ENCODE assay signal across 8 cellular contexts in the genomic region with DNA sequence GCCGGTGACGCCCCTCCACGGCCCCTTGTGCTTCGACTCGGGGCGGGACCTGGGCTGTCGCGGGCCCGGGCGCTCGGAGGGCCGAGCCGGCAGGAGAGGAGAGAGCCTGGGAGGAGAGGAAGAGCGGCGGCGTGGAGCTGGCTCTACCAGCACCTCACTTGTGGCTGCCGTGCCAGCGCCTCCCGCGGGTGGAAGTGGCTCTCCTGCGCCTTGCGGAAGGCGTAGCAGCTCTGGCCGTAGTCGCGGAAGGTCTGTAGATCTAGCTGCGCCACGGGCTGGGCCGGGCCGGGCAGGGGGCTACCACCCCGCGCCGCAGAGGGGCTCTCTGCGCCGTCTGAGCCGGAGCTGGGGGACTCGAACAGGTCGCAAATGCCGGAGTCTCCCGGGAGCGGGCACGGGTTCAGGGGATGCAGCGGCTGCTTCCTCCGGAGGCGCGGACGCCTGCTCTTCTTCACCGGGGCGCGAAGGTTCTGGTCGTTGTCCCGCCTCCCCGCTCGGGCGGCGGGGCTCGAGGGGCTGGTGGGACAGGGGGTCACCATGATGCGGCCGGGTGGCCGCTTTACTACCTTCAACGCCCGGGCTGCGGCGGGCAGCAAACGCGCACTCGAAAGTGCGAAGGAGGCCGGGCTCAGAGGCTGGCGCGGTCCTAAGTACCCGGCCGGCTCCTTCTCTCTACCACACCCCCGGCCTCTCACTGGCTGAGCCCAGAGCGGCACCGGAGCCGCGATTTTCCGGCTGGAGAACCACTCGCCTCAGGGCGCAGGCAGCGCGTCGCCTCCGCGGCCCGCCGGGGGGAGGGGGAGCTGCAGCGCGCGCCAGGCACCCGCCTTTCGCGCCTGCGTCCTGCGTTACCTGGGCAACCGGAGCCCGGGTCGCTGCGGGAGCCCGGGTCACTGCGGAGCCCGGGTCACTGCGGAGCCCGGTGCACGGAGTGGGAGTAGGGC. TPM values are rescaled to one million over a fixed set of nuclear protein-coding genes. Genes with fewer than 3 reads are reported as not detected.
DNase-seq lines count a peak whose midpoint lies in the region; ATAC-seq and TF ChIP-seq lines count a peak whose summit lies in the region.

TSS of gene CCNO (minus strand) at position 624 of the 944 bp plus-strand sequence. CDS start at position 539, 85 bp downstream.

- no peaks in the 10 kb centered on the region for H3F3A ChIP-seq in OCI-LY1 (ENCODE audit: insufficient read depth, low read length)
- H3F3A ChIP-seq in neural cell (ENCODE audit: insufficient read depth, low read length, poor library complexity, severe bottlenecking): peaks cover 9% of the 10 kb centered on the region

- no peak for TF ChIP-seq EP300 in neural cell (conservative IDR thresholded peaks at IDR 0.05; ENCODE audit: poor library complexity, severe bottlenecking)
- no peak for TF ChIP-seq EP300 in upper lobe of left lung (IDR thresholded peaks at IDR 0.05)

- intact Hi-C loops in CD14-positive monocyte (cut with micrococcal nuclease): no loop called here
- intact Hi-C loops in activated T-helper 2 cell treated with anti-CD3 and anti-CD28 coated beads, Interferon-gamma antibody, Interleukin-2, Interleukin-4, amounts not matched to agents 10 μg/mL and 5 μg/mL and 100 μg/mL, durations not matched to agents 14 hours and 24 hours and 36 hours (cut with micrococcal nuclease): loop anchor here (5.0 kb wide), 2 partner anchors 74 to 921 kb away; partner anchors contain the start of genes ARL15, DHX29 and MTREX

- H2AFZ ChIP-seq in OCI-LY1 (ENCODE audit: low read length): no peak within 1 kb of the TSS
- H2AFZ ChIP-seq in neural cell (ENCODE audit: low read depth, low read length): peak within 1 kb of the TSS; percentile 45

- H3K36me3 Mint-ChIP-seq in CD14-positive monocyte: peaks cover 4 to 6% of the 10 kb centered on the region in 2 donors
- peaks cover 3% of the 10 kb centered on the region for H3K36me3 Mint-ChIP-seq in activated T-helper 2 cell treated with anti-CD3 and anti-CD28 coated beads, Interferon-gamma antibody, Interleukin-2, Interleukin-4, amounts not matched to agents 10 μg/mL and 5 μg/mL and 100 μg/mL, durations not matched to agents 14 hours and 24 hours and 36 hours (ENCODE audit: low read depth)

- peak within 1 kb of the TSS in 4 of 7 donors; percentile 20 to 79 (median 64) for H3K27ac Mint-ChIP-seq in CD14-positive monocyte
- H3K27ac Mint-ChIP-seq in activated T-helper 2 cell treated with anti-CD3 and anti-CD28 coated beads, Interferon-gamma antibody, Interleukin-2, Interleukin-4, amounts not matched to agents 10 μg/mL and 5 μg/mL and 100 μg/mL, durations not matched to agents 14 hours and 24 hours and 36 hours: peak within 1 kb of the TSS; percentile 17

- H3K4me1 ChIP-seq in OCI-LY1 (ENCODE audit: insufficient read depth, low read length, severe bottlenecking) (peaks cover 31% of the 10 kb centered on the region), upper lobe of left lung (peaks cover 34 to 38% (median 36%) of the 10 kb centered on the region in 4 donors)

- peak within 1 kb of the TSS; percentile 79 for H3K4me2 ChIP-seq in OCI-LY1 (ENCODE audit: low read length)
- peak within 1 kb of the TSS; percentile 95 for H3K4me2 ChIP-seq in neural cell (ENCODE audit: low read length)

- H3K27ac ChIP-seq in OCI-LY1 (ENCODE audit: low read depth, low read length, poor library complexity, severe bottlenecking): no peak within 1 kb of the TSS
- no peak within 1 kb of the TSS for H3K27ac ChIP-seq in neural cell (ENCODE audit: low read length)
- peak within 1 kb of the TSS in 2 of 4 donors; percentile 12 to 18 for H3K27ac ChIP-seq in upper lobe of left lung

- DNase-seq in CD14-positive monocyte (ENCODE audit: low spot score): no peak
- peak; percentile 65 for DNase-seq in HuH-7.5 (ENCODE audit: low spot score)
- DNase-seq in activated T-helper 2 cell treated with anti-CD3 and anti-CD28 coated beads, Interferon-gamma antibody, Interleukin-2, Interleukin-4, amounts not matched to agents 10 μg/mL and 5 μg/mL and 100 μg/mL, durations not matched to agents 14 hours and 24 hours and 36 hours (ENCODE audit: low spot score): peak; percentile 64
- DNase-seq in foreskin fibroblast: peak; percentile 73 to 86
- DNase-seq in upper lobe of left lung: peak; percentile 72 to 91

- whole genome bisulfite sequencing in upper lobe of left lung, 2 donors: 0 to 1% methylated on average over 17 to 40 of the region's 106 CpGs

- no peaks in the 10 kb centered on the region for H3K9me3 ChIP-seq in OCI-LY1 (ENCODE audit: low read length)
- H3K9me3 ChIP-seq in neural cell (ENCODE audit: low read length): no peaks in the 10 kb centered on the region
- no peaks in the 10 kb centered on the region for H3K9me3 ChIP-seq in upper lobe of left lung

- H3K27me3 Mint-ChIP-seq in CD14-positive monocyte (ENCODE audit: low read depth in 3 of 3): peaks cover 89 to 95% (median 93%) of the 10 kb centered on the region in 3 donors
- H3K27me3 Mint-ChIP-seq in activated T-helper 2 cell treated with anti-CD3 and anti-CD28 coated beads, Interferon-gamma antibody, Interleukin-2, Interleukin-4, amounts not matched to agents 10 μg/mL and 5 μg/mL and 100 μg/mL, durations not matched to agents 14 hours and 24 hours and 36 hours (ENCODE audit: low read depth): peaks cover 79% of the 10 kb centered on the region

- H4K20me1 ChIP-seq in OCI-LY1 (ENCODE audit: insufficient read depth, low read length): no peaks in the 10 kb centered on the region
- H4K20me1 ChIP-seq in neural cell (ENCODE audit: insufficient read depth): no peaks in the 10 kb centered on the region

- no peak for TF ChIP-seq RAD21 in neural cell (conservative IDR thresholded peaks at IDR 0.05)

- peaks cover 0 to 36% (median 16%) of the 10 kb centered on the region in 7 donors for H3K9me3 Mint-ChIP-seq in CD14-positive monocyte
- no peaks in the 10 kb centered on the region for H3K9me3 Mint-ChIP-seq in activated T-helper 2 cell treated with anti-CD3 and anti-CD28 coated beads, Interferon-gamma antibody, Interleukin-2, Interleukin-4, amounts not matched to agents 10 μg/mL and 5 μg/mL and 100 μg/mL, durations not matched to agents 14 hours and 24 hours and 36 hours

- H3K9me2 ChIP-seq in OCI-LY1 (ENCODE audit: low read depth, low read length) (no peaks in the 10 kb centered on the region), neural cell (ENCODE audit: insufficient read depth, low read length) (no peaks in the 10 kb centered on the region)

- TF ChIP-seq POLR2A in upper lobe of left lung (IDR thresholded peaks at IDR 0.05): no peak

- H3K79me2 ChIP-seq in OCI-LY1 (ENCODE audit: insufficient read depth, low read length): no peaks in the 10 kb centered on the region
- H3K79me2 ChIP-seq in neural cell (replicated peaks; ENCODE audit: insufficient read depth, low read length): no peaks in the 10 kb centered on the region

- H3K4me3 Mint-ChIP-seq in CD14-positive monocyte: peak within 1 kb of the TSS; percentile 80 to 97
- H3K4me3 Mint-ChIP-seq in activated T-helper 2 cell treated with anti-CD3 and anti-CD28 coated beads, Interferon-gamma antibody, Interleukin-2, Interleukin-4, amounts not matched to agents 10 μg/mL and 5 μg/mL and 100 μg/mL, durations not matched to agents 14 hours and 24 hours and 36 hours (ENCODE audit: low read depth): peak within 1 kb of the TSS; percentile 82

- ATAC-seq in GM19463 (IDR thresholded peaks at IDR 0.05; ENCODE audit: unreplicated experiment) (peak; percentile 69), upper lobe of left lung (ENCODE audit: low FRiP score in 2 of 2) (peak; percentile 72 to 91)

- H3K36me3 ChIP-seq in OCI-LY1 (ENCODE audit: insufficient read depth, low read length): no peaks in the 10 kb centered on the region
- no peaks in the 10 kb centered on the region for H3K36me3 ChIP-seq in neural cell (ENCODE audit: insufficient read depth, low read length)
- H3K36me3 ChIP-seq in upper lobe of left lung: no peaks in the 10 kb centered on the region

- H3K4me1 Mint-ChIP-seq in CD14-positive monocyte: peaks cover 28% of the 10 kb centered on the region
- peaks cover 27% of the 10 kb centered on the region for H3K4me1 Mint-ChIP-seq in activated T-helper 2 cell treated with anti-CD3 and anti-CD28 coated beads, Interferon-gamma antibody, Interleukin-2, Interleukin-4, amounts not matched to agents 10 μg/mL and 5 μg/mL and 100 μg/mL, durations not matched to agents 14 hours and 24 hours and 36 hours (ENCODE audit: low read depth)

- H3K9ac ChIP-seq in OCI-LY1 (ENCODE audit: low read length) (peak within 1 kb of the TSS; percentile 33; the same call in 1 of the 2 replicates), neural cell (ENCODE audit: low read length) (peak within 1 kb of the TSS; percentile 58)

- H3K4me3 ChIP-seq in OCI-LY1 (ENCODE audit: low read depth, low read length, poor library complexity, severe bottlenecking): peak within 1 kb of the TSS; percentile 65
- H3K4me3 ChIP-seq in foreskin fibroblast (ENCODE audit: low read depth in 1 of 2, low read length in 2 of 2): peak within 1 kb of the TSS; percentile 50 to 51
- peak within 1 kb of the TSS; percentile 91 for H3K4me3 ChIP-seq in neural cell (ENCODE audit: low read length)
- peak within 1 kb of the TSS; percentile 27 to 56 (median 48) for H3K4me3 ChIP-seq in upper lobe of left lung

- H3K27me3 ChIP-seq in OCI-LY1 (ENCODE audit: insufficient read depth, low read length) (no peaks in the 10 kb centered on the region), neural cell (ENCODE audit: insufficient read depth, low read depth, low read length) (peaks cover 69% of the 10 kb centered on the region), upper lobe of left lung (peaks cover 0 to 63% (median 43%) of the 10 kb centered on the region in 4 donors)

- peak; percentile 23 for TF ChIP-seq CTCF in CD14-positive monocyte (IDR thresholded peaks at IDR 0.05)
- no peak for TF ChIP-seq CTCF in OCI-LY1 (IDR thresholded peaks at IDR 0.05; ENCODE audit: low read length)
- TF ChIP-seq CTCF in foreskin fibroblast (IDR thresholded peaks at IDR 0.05; ENCODE audit: low read depth, low read length): no peak
- TF ChIP-seq CTCF in neural cell (IDR thresholded peaks at IDR 0.05; ENCODE audit: poor library complexity, severe bottlenecking): peak; percentile 54
- peak in 1 of 6 experiments; percentile 10 for TF ChIP-seq CTCF in upper lobe of left lung (IDR thresholded peaks at IDR 0.05)

TF ChIP-seq in neural cell, 6 proteins besides CTCF, POLR2A, EP300 and RAD21:
- TF ChIP-seq POLR2AphosphoS5 (IDR thresholded peaks at IDR 0.05) (peak; percentile 30), TAF1 (IDR thresholded peaks at IDR 0.05; ENCODE audit: low read depth) (no peak)

RNA-seq across cellular contexts. Expression of gene CCNO, which starts in this region (rescaled TPM):
- polyA plus RNA-seq in CD14-positive monocyte (not detected), neural cell (0.16 TPM in 1 of 2 replicates, not detected in the other)
- total RNA-seq in activated T-helper 2 cell treated with anti-CD3 and anti-CD28 coated beads, Interferon-gamma antibody, Interleukin-2, Interleukin-4, amounts not matched to agents 10 μg/mL and 5 μg/mL and 100 μg/mL, durations not matched to agents 14 hours and 24 hours and 36 hours: 0.27 TPM in 1 of 2 replicates, not detected in the other
- not detected in 2 replicates for polyA minus RNA-seq in neural cell
- 1 to 10 TPM in 4 of 6 donors, under 1 TPM in 1, not detected in 1; 0.31 to 8.5 (median 2.4) TPM for total RNA-seq in upper lobe of left lung

Comparison
In these comparisons a context has a peak if more than half of its experiments do, and no peak if none do; other contexts are left out.
1. Peak in DNase-seq in activated T-helper 2 cell treated with anti-CD3 and anti-CD28 coated beads, Interferon-gamma antibody, Interleukin-2, Interleukin-4, amounts not matched to agents 10 μg/mL and 5 μg/mL and 100 μg/mL, durations not matched to agents 14 hours and 24 hours and 36 hours; RNA of the gene not detected or under 1 TPM.
2. CTCF ChIP-seq: peak in CD14-positive monocyte (single experiment) and neural cell (single experiment); none in OCI-LY1 (single experiment) and foreskin fibroblast (single experiment).
3. Peak in every context shown above with its lines, with median percentiles within 50 percentile points of each other: H3K4me3 ChIP-seq.